22 cellular contexts compared by ENCODE assay signal in the genomic region with DNA sequence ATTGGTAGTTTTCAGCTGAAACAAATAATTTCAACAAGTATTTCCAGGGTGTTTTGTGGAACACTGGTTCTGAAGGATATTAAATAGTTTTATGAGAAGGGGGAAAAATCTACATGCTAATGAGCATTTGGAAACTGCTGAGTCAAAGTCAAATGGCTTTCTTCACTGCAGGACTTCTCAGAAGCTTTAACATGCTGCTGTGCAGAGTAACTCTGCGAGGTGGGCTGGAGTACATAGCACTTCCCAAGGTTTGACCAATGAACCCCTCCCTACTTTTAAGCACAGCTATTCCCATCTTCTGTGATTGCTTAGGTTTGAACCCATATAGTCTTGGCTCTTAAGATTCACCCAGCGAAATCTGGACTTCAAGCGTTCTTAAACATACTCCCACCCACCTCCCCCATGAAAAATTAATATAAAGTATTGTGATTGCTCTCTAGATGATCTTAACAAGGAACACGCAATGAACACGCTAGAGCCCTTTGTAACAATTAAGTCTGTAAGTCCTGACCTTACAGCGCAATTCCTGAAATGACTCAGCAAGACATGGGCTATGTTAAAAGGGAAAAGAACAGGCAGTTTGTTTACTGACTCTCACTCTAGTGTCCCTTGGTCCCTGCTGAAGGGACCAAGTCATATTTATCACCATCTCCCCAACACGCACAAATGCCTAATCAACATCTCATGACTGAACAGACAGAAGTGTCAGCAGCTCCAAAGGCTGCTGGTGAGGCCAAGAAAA.
DNase-seq lines count a peak whose midpoint lies in the region; ATAC-seq, FAIRE-seq and TF ChIP-seq lines count a peak whose summit lies in the region.
"Had no signal": no experiment of that assay in that cellular context is flagged by ENCODE, and none has a peak within 500 bp of the region (broad histone marks: within the 10 kb centered on the region; RNA-seq: fewer than 3 reads in every experiment).

No MANE protein-coding gene starts in this region.

- intact Hi-C loops in activated CD4-positive, alpha-beta T cell treated with anti-CD3 and anti-CD28 coated beads for 36 hours (cut with DNase I, micrococcal nuclease): no loop called here

- no peak for DNase-seq in activated CD4-positive, alpha-beta T cell treated with anti-CD3 and anti-CD28 coated beads for 36 hours
- DNase-seq in activated CD4-positive, alpha-beta T cell treated with anti-CD3 and anti-CD28 coated beads, Interleukin-2, amount 50 U/mL, for 48 hours: no peak
- DNase-seq in GM18507 (ENCODE audit: extremely low spot score, insufficient read length, low read depth) (no peak), WTC11 (ENCODE audit: low spot score) (no peak), immature natural killer cell (no peak), COLO668 (lab: John Stamatoyannopoulos, UW; ENCODE audit: unreplicated experiment) (no peak)
- DNase-seq: 8988T; activated CD4-positive, alpha-beta T cell treated with anti-CD3 and anti-CD28 coated beads, Interleukin-2, amount 50 U/mL, for 4 hours; amygdala; KBM-7; mesendoderm; NCI-H1092; NCI-H2029 treated with DMSO at 0.1 percent for 48 hours; NCI-H446 treated with DMSO at 0.1 percent for 48 hours; psoas muscle; stimulated activated CD4-positive, alpha-beta T cell treated with anti-CD3 and anti-CD28 coated beads, Interleukin-4, amount 100 ng/mL, for 24 hours; substantia nigra; uterus had no signal

- peaks cover 47% of the 10 kb centered on the region for H3K4me1 Mint-ChIP-seq in activated CD4-positive, alpha-beta T cell treated with anti-CD3 and anti-CD28 coated beads for 36 hours
- 0 out of 2 replicates have a peak, but pooled peaks cover 4% of the 10 kb centered on the region for H3K4me1 Mint-ChIP-seq in WTC11
- H3K4me1 Mint-ChIP-seq in immature natural killer cell: peaks cover 67 to 69% of the 10 kb centered on the region in 2 donors

- CTCF ChIA-PET in activated CD4-positive, alpha-beta T cell treated with anti-CD3 and anti-CD28 coated beads for 36 hours (lab: Charles Lee): interaction anchor here (0.6 to 0.9 kb wide), 2 partner anchors 105 to 173 kb away, joined by 3 to 4 read pairs; partner anchors contain the start of gene NFATC2
- CTCF ChIA-PET in WTC11 (lab: Charles Lee): interaction anchor here (1.0 kb wide), 1 partner anchor 450 kb away, joined by 7 read pairs; no protein-coding TSS in a partner anchor

- peaks cover 70% of the 10 kb centered on the region for H3K36me3 Mint-ChIP-seq in activated CD4-positive, alpha-beta T cell treated with anti-CD3 and anti-CD28 coated beads for 36 hours (ENCODE audit: low read depth)
- no peaks in the 10 kb centered on the region for H3K36me3 Mint-ChIP-seq in WTC11
- peaks cover 27 to 56% (median 36%) of the 10 kb centered on the region in 3 donors for H3K36me3 Mint-ChIP-seq in immature natural killer cell

- no peak for TF ChIP-seq CTCF in WTC11 (IDR thresholded peaks at IDR 0.05)

- H3K4me3 Mint-ChIP-seq in activated CD4-positive, alpha-beta T cell treated with anti-CD3 and anti-CD28 coated beads for 36 hours: no peak overlapping the region
- H3K4me3 Mint-ChIP-seq in WTC11 (no peak overlapping the region), immature natural killer cell (no peak overlapping the region)

- peak; percentile 56 for ATAC-seq in activated CD4-positive, alpha-beta T cell treated with anti-CD3 and anti-CD28 coated beads for 36 hours
- ATAC-seq in WTC11 (no peak), esophagus mucosa (no peak), GM21786 (IDR thresholded peaks at IDR 0.05; ENCODE audit: unreplicated experiment) (no peak)
- ATAC-seq: gastroesophageal sphincter, HCT116, psoas muscle had no signal

- POLR2A ChIA-PET in activated CD4-positive, alpha-beta T cell treated with anti-CD3 and anti-CD28 coated beads for 36 hours (lab: Charles Lee): no interaction called here
- POLR2A ChIA-PET in WTC11 (lab: Charles Lee): no interaction called here

- H3K9me3 Mint-ChIP-seq in activated CD4-positive, alpha-beta T cell treated with anti-CD3 and anti-CD28 coated beads for 36 hours (ENCODE audit: low read depth): no peaks in the 10 kb centered on the region
- no peaks in the 10 kb centered on the region for H3K9me3 Mint-ChIP-seq in WTC11
- H3K9me3 Mint-ChIP-seq in immature natural killer cell: no peaks in the 10 kb centered on the region

- H3K27ac Mint-ChIP-seq in activated CD4-positive, alpha-beta T cell treated with anti-CD3 and anti-CD28 coated beads for 36 hours: peak overlapping the region; percentile 80
- H3K27ac Mint-ChIP-seq in WTC11: peak overlapping the region; percentile 24; the same call in 1 of the 2 replicates
- H3K27ac Mint-ChIP-seq in immature natural killer cell: peak overlapping the region; percentile 36 to 86 (median 64)

- H3K27me3 Mint-ChIP-seq in activated CD4-positive, alpha-beta T cell treated with anti-CD3 and anti-CD28 coated beads for 36 hours: no peaks in the 10 kb centered on the region
- H3K27me3 Mint-ChIP-seq in WTC11 (ENCODE audit: low read depth) (no peaks in the 10 kb centered on the region), immature natural killer cell (ENCODE audit: low read depth in 3 of 3) (peaks cover 2 to 7% (median 2%) of the 10 kb centered on the region in 3 donors)

- peak; percentile 35 for FAIRE-seq in GM18507 (lab: Jason Lieb, UNC)

TF ChIP-seq in WTC11, 78 proteins besides CTCF, POLR2A, EP300 and RAD21 (continues in another document):
- TF ChIP-seq JUN (CRISPR knock-in tag; IDR thresholded peaks at IDR 0.05): no peak
- TF ChIP-seq, protein P1, sequence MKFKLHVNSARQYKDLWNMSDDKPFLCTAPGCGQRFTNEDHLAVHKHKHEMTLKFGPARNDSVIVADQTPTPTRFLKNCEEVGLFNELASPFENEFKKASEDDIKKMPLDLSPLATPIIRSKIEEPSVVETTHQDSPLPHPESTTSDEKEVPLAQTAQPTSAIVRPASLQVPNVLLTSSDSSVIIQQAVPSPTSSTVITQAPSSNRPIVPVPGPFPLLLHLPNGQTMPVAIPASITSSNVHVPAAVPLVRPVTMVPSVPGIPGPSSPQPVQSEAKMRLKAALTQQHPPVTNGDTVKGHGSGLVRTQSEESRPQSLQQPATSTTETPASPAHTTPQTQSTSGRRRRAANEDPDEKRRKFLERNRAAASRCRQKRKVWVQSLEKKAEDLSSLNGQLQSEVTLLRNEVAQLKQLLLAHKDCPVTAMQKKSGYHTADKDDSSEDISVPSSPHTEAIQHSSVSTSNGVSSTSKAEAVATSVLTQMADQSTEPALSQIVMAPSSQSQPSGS (CRISPR knock-in tag; IDR thresholded peaks at IDR 0.05; ENCODE audit: borderline replicate concordance, low read depth): no peak
- no peak for TF ChIP-seq CDX4 (CRISPR knock-in tag; IDR thresholded peaks at IDR 0.05; ENCODE audit: borderline replicate concordance)
- no peak for TF ChIP-seq USF2 (CRISPR knock-in tag; IDR thresholded peaks at IDR 0.05)
- TF ChIP-seq JAZF1 (CRISPR knock-in tag; IDR thresholded peaks at IDR 0.05): no peak
- TF ChIP-seq ESRRA (CRISPR knock-in tag; IDR thresholded peaks at IDR 0.05; ENCODE audit: borderline replicate concordance): no peak
- TF ChIP-seq ZNF416 (CRISPR knock-in tag; IDR thresholded peaks at IDR 0.05): no peak
- no peak for TF ChIP-seq PRRX2 (CRISPR knock-in tag; IDR thresholded peaks at IDR 0.05)
- TF ChIP-seq ETV6 (CRISPR knock-in tag; IDR thresholded peaks at IDR 0.05): no peak
- TF ChIP-seq, protein P2, sequence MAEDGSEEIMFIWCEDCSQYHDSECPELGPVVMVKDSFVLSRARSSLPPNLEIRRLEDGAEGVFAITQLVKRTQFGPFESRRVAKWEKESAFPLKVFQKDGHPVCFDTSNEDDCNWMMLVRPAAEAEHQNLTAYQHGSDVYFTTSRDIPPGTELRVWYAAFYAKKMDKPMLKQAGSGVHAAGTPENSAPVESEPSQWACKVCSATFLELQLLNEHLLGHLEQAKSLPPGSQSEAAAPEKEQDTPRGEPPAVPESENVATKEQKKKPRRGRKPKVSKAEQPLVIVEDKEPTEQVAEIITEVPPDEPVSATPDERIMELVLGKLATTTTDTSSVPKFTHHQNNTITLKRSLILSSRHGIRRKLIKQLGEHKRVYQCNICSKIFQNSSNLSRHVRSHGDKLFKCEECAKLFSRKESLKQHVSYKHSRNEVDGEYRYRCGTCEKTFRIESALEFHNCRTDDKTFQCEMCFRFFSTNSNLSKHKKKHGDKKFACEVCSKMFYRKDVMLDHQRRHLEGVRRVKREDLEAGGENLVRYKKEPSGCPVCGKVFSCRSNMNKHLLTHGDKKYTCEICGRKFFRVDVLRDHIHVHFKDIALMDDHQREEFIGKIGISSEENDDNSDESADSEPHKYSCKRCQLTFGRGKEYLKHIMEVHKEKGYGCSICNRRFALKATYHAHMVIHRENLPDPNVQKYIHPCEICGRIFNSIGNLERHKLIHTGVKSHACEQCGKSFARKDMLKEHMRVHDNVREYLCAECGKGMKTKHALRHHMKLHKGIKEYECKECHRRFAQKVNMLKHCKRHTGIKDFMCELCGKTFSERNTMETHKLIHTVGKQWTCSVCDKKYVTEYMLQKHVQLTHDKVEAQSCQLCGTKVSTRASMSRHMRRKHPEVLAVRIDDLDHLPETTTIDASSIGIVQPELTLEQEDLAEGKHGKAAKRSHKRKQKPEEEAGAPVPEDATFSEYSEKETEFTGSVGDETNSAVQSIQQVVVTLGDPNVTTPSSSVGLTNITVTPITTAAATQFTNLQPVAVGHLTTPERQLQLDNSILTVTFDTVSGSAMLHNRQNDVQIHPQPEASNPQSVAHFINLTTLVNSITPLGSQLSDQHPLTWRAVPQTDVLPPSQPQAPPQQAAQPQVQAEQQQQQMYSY (CRISPR knock-in tag; IDR thresholded peaks at IDR 0.05): no peak
- TF ChIP-seq FOXJ3 (CRISPR knock-in tag; IDR thresholded peaks at IDR 0.05; ENCODE audit: borderline replicate concordance): no peak

Comparison
In these comparisons a context has a peak if more than half of its experiments do, and no peak if none do; other contexts are left out.
1. H3K27ac Mint-ChIP-seq: peak in every context shown above with its lines; median percentile 80 in activated CD4-positive, alpha-beta T cell treated with anti-CD3 and anti-CD28 coated beads for 36 hours; 64 in immature natural killer cell; 24 in WTC11.